ENCODE assay signal across 27 cellular contexts in genomic region chr18:3727260-3727659, GRCh38.
"Had no signal": no experiment of that assay in that cellular context is flagged by ENCODE, and none has a peak within 500 bp of the region (broad histone marks: within the 10 kb centered on the region; RNA-seq: fewer than 3 reads in every experiment).

No MANE protein-coding gene starts in this region.

- ATAC-seq: activated naive CD8-positive, alpha-beta T cell treated with anti-CD3 and anti-CD28 coated beads, Interleukin-2, amount 50 U/mL, for 24 hours had no signal

- H3K4me3 ChIP-seq: PC-9 had no signal

- FAIRE-seq: bronchial epithelial cell had no signal

- H3K4me2 ChIP-seq: PC-9 had no signal

- H2AFZ ChIP-seq: PC-9 had no signal

- H3K27ac ChIP-seq: PC-9, VCaP had no signal

- DNase-seq: activated B cell treated with CpG ODN at 0.5 μM for 24 hours; activated CD4-positive, alpha-beta memory T cell treated with anti-CD3 and anti-CD28 coated beads for 36 hours; activated CD4-positive, alpha-beta T cell treated with anti-CD3 and anti-CD28 coated beads for 4 hours; activated CD4-positive, alpha-beta T cell treated with anti-CD3 and anti-CD28 coated beads, Interleukin-2, amount 50 U/mL, for 1 hour; activated CD4-positive, CD25-positive, alpha-beta regulatory T cell treated with anti-CD3 and anti-CD28 coated beads, Interleukin-2, amount 50 U/mL, for 72 hours; activated CD8-positive, alpha-beta memory T cell treated with anti-CD3 and anti-CD28 coated beads, Interleukin-2, amount 50 U/mL, for 4 hours; activated effector memory CD4-positive, alpha-beta T cell treated with Interleukin-2 at 50 U/mL for 16 hours; activated naive CD4-positive, alpha-beta T cell treated with anti-CD3 and anti-CD28 coated beads, Interleukin-2, amount 10 ng/mL, durations not matched to agents 7 days and 5 days; activated naive CD8-positive, alpha-beta T cell treated with anti-CD3 and anti-CD28 coated beads, Interleukin-2, amount 50 U/mL, for 24 hours; activated T-cell treated with anti-CD3 and anti-CD28 coated beads for 4 hours; activated T-cell treated with anti-CD3 and anti-CD28 coated beads, Interleukin-2, amount 50 U/mL, for 48 hours; anterior cingulate cortex; central memory CD4-positive, alpha-beta T cell; Karpas-422; KBM-7; NCI-H1105; NCI-H226; NCI-H446 treated with DMSO at 0.1 percent for 48 hours; NCI-H524; PC-9; Right ventricle myocardium superior; SW 1271; T-helper 1 cell; T-helper 2 cell; T-helper 9 cell had no signal
